Comparison of ENCODE assay signal across 24 cellular contexts in the genomic region with DNA sequence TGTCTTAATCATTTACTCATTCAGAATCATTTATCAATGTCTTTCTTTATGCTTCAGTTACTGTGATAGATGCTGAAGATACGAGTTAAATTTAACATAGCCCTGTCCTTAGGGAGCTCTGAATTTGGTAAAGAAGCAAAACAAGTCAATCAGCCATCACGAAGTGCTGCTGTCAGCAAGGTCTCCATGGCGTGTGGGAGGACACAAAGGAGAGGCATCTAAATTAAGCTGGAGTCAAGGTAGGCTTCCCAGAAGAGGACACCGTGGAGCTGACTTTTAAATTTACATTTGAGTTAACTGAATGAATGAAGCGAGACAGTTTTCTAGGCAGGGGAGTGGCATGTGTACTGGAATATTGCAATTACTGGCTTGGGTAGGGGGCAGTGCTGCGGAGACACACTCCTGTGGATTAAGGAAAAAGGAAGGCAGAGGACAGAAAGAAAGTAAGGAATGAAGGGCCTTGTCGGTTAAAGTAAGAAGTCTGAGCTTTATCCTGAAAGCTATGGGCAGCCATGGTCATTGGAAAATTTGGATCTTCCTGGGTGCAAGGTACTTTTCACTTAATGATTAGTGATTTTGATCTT. TPM values are rescaled to one million over a fixed set of nuclear protein-coding genes. Genes with fewer than 3 reads are reported as not detected.
"Had no signal": no experiment of that assay in that cellular context is flagged by ENCODE, and none has a peak within 500 bp of the region (broad histone marks: within the 10 kb centered on the region; RNA-seq: fewer than 3 reads in every experiment).

No MANE protein-coding gene starts in this region.

- H3K36me3 Mint-ChIP-seq: activated naive CD8-positive, alpha-beta T cell treated with anti-CD3 and anti-CD28 coated beads, Interleukin-2, amount 10 ng/mL, durations not matched to agents 7 days and 5 days; naive B cell had no signal

- H3K27ac ChIP-seq: cardiac muscle cell, foreskin keratinocyte, right atrium auricular region, thyroid gland had no signal

- H3K9me3 Mint-ChIP-seq: activated CD4-positive, alpha-beta memory T cell treated with anti-CD3 and anti-CD28 coated beads, Interleukin-2, amount 10 ng/mL, durations not matched to agents 7 days and 5 days; activated naive CD8-positive, alpha-beta T cell treated with anti-CD3 and anti-CD28 coated beads, Interleukin-2, amount 10 ng/mL, durations not matched to agents 7 days and 5 days; activated T-helper 17 cell treated with anti-CD3 and anti-CD28 coated beads, Interleukin-2, amount 50 U/mL, for 72 hours; effector memory CD8-positive, alpha-beta T cell; T-helper 2 cell treated with Interferon-gamma antibody and Interleukin-4, amounts not matched to agents 5 μg/mL and 100 μg/mL, for 36 hours had no signal

- H3K27ac Mint-ChIP-seq: activated CD4-positive, alpha-beta memory T cell treated with anti-CD3 and anti-CD28 coated beads, Interleukin-2, amount 10 ng/mL, durations not matched to agents 7 days and 5 days; activated naive CD8-positive, alpha-beta T cell treated with anti-CD3 and anti-CD28 coated beads, Interleukin-2, amount 10 ng/mL, durations not matched to agents 7 days and 5 days; activated T-helper 17 cell treated with anti-CD3 and anti-CD28 coated beads, Interleukin-2, amount 50 U/mL, for 72 hours; effector memory CD8-positive, alpha-beta T cell; naive B cell; T-helper 2 cell treated with Interferon-gamma antibody and Interleukin-4, amounts not matched to agents 5 μg/mL and 100 μg/mL, for 36 hours had no signal

- H3K27me3 Mint-ChIP-seq: activated CD4-positive, alpha-beta memory T cell treated with anti-CD3 and anti-CD28 coated beads, Interleukin-2, amount 10 ng/mL, durations not matched to agents 7 days and 5 days; activated T-helper 17 cell treated with anti-CD3 and anti-CD28 coated beads, Interleukin-2, amount 50 U/mL, for 72 hours; effector memory CD8-positive, alpha-beta T cell had no signal

- H3K9me3 ChIP-seq: mucosa of descending colon, right atrium auricular region, thyroid gland had no signal

- DNase-seq: activated CD4-positive, alpha-beta memory T cell treated with anti-CD3 and anti-CD28 coated beads, Interleukin-2, amount 10 ng/mL, durations not matched to agents 7 days and 5 days; activated CD4-positive, alpha-beta T cell treated with anti-CD3 and anti-CD28 coated beads for 48 hours; activated CD4-positive, CD25-positive, alpha-beta regulatory T cell; activated naive CD4-positive, alpha-beta T cell treated with Interleukin-2 at 50 U/mL for 16 hours; activated naive CD8-positive, alpha-beta T cell treated with anti-CD3 and anti-CD28 coated beads, Interleukin-2, amount 10 ng/mL, durations not matched to agents 7 days and 5 days; activated T-cell treated with anti-CD3 and anti-CD28 coated beads, Interleukin-2, amount 50 U/mL, for 1 hour; amygdala; dermis blood vessel endothelial cell; effector memory CD8-positive, alpha-beta T cell; foreskin keratinocyte; mesenchymal stem cell; mucosa of descending colon; naive B cell; posterior cingulate gyrus; stimulated activated CD4-positive, alpha-beta T cell treated with anti-CD3 and anti-CD28 coated beads, Interleukin-12 subunit alpha, Interleukin-12 subunit beta, amount 100 ng/mL, for 4 hours; stimulated activated CD4-positive, alpha-beta T cell treated with anti-CD3 and anti-CD28 coated beads, Interleukin-1b, Interleukin-23, amount 100 ng/mL, for 48 hours; stimulated activated CD8-positive, alpha-beta memory T cell treated with anti-CD3 and anti-CD28 coated beads, Interleukin-4, amount 100 ng/mL, for 48 hours; stimulated activated naive CD4-positive, alpha-beta T cell treated with Interleukin-2 at 50 U/mL for 16 hours; thyroid gland had no signal

- H3K4me1 ChIP-seq: foreskin keratinocyte, right atrium auricular region, thyroid gland had no signal

- H3K36me3 ChIP-seq: cardiac muscle cell, right atrium auricular region, thyroid gland had no signal

- H3K4me3 Mint-ChIP-seq: activated CD4-positive, alpha-beta memory T cell treated with anti-CD3 and anti-CD28 coated beads, Interleukin-2, amount 10 ng/mL, durations not matched to agents 7 days and 5 days; activated naive CD8-positive, alpha-beta T cell treated with anti-CD3 and anti-CD28 coated beads, Interleukin-2, amount 10 ng/mL, durations not matched to agents 7 days and 5 days; activated T-helper 17 cell treated with anti-CD3 and anti-CD28 coated beads, Interleukin-2, amount 50 U/mL, for 72 hours; effector memory CD8-positive, alpha-beta T cell; naive B cell; T-helper 2 cell treated with Interferon-gamma antibody and Interleukin-4, amounts not matched to agents 5 μg/mL and 100 μg/mL, for 36 hours had no signal

- H3K4me3 ChIP-seq: cardiac muscle cell, mucosa of descending colon, right atrium auricular region, thyroid gland had no signal

- H3K4me1 Mint-ChIP-seq: activated CD4-positive, alpha-beta memory T cell treated with anti-CD3 and anti-CD28 coated beads, Interleukin-2, amount 10 ng/mL, durations not matched to agents 7 days and 5 days; activated naive CD8-positive, alpha-beta T cell treated with anti-CD3 and anti-CD28 coated beads, Interleukin-2, amount 10 ng/mL, durations not matched to agents 7 days and 5 days; activated T-helper 17 cell treated with anti-CD3 and anti-CD28 coated beads, Interleukin-2, amount 50 U/mL, for 72 hours; naive B cell had no signal

- H3K27me3 ChIP-seq: cardiac muscle cell, foreskin keratinocyte, right atrium auricular region, thyroid gland had no signal

- ATAC-seq: activated T-helper 17 cell treated with anti-CD3 and anti-CD28 coated beads, Interleukin-2, amount 50 U/mL, for 72 hours; effector memory CD8-positive, alpha-beta T cell; foreskin keratinocyte; mucosa of descending colon had no signal

RNA-seq across cellular contexts. Expression of gene C1orf87, which starts 41.3 kb away (rescaled TPM):
- total RNA-seq: activated CD4-positive, alpha-beta memory T cell treated with anti-CD3 and anti-CD28 coated beads, Interleukin-2, amount 10 ng/mL, durations not matched to agents 7 days and 5 days; activated naive CD8-positive, alpha-beta T cell treated with anti-CD3 and anti-CD28 coated beads, Interleukin-2, amount 10 ng/mL, durations not matched to agents 7 days and 5 days; activated T-helper 17 cell treated with anti-CD3 and anti-CD28 coated beads, Interleukin-2, amount 50 U/mL, for 72 hours; cardiac muscle cell; dermis blood vessel endothelial cell; foreskin keratinocyte; right atrium auricular region; thyroid gland; urinary bladder had no signal
